17 cellular contexts compared by ENCODE assay signal in genomic region chr17:65756760-65757159, GRCh38.
"Had no signal": no experiment of that assay in that cellular context is flagged by ENCODE, and none has a peak within 500 bp of the region (broad histone marks: within the 10 kb centered on the region; RNA-seq: fewer than 3 reads in every experiment).

No MANE protein-coding gene starts in this region.

- H3K36me3 ChIP-seq: esophagus squamous epithelium, heart left ventricle, sigmoid colon, stomach, thoracic aorta, transverse colon had no signal

- FAIRE-seq: colon, frontal cortex, small intestine had no signal

- H3K4me3 ChIP-seq: esophagus squamous epithelium, heart left ventricle, sigmoid colon, stomach, thoracic aorta, transverse colon had no signal

- ATAC-seq: effector memory CD8-positive, alpha-beta T cell; heart left ventricle; left colon; natural killer cell had no signal

- H3K27me3 ChIP-seq: esophagus squamous epithelium, heart left ventricle, sigmoid colon, stomach, transverse colon had no signal

- DNase-seq: effector memory CD8-positive, alpha-beta T cell; esophagus squamous epithelium; heart left ventricle; hippocampal formation; left colon; natural killer cell; posterior cingulate gyrus; sigmoid colon; small intestine; stimulated activated CD4-positive, alpha-beta T cell treated with anti-CD3 and anti-CD28 coated beads, Interleukin-12 subunit alpha, Interleukin-12 subunit beta, amount 100 ng/mL, for 4 hours; stimulated activated naive CD4-positive, alpha-beta T cell; stomach; substantia nigra; transverse colon had no signal

- H3K4me1 ChIP-seq: transverse colon had no signal

- H3K27ac ChIP-seq: esophagus squamous epithelium, heart left ventricle, sigmoid colon, stomach, thoracic aorta, transverse colon had no signal

- H3K9me3 ChIP-seq: esophagus squamous epithelium, heart left ventricle, sigmoid colon, stomach, thoracic aorta, transverse colon had no signal
